ENCODE assay signal across 28 cellular contexts in the genomic region with DNA sequence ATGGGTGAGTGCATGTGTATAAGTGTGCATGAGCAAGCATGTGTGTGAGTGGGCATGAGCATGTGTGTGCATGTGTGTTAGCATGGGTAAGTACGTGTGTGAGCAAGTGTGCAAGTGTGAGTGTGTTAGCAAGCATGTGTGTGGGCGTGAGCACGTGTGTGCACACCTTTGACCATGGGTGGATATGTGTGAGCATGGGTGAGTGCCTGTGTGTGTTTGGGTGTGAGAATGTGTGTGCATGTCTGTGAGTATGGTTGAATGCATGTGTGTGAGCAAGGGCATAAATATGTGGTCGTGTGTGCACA.
A peak's percentile ranks its signal among the peaks of the same experiment; 100 is the strongest.
DNase-seq lines count a peak whose midpoint lies in the region; ATAC-seq and TF ChIP-seq lines count a peak whose summit lies in the region.
"Had no signal": no experiment of that assay in that cellular context is flagged by ENCODE, and none has a peak within 500 bp of the region (broad histone marks: within the 10 kb centered on the region; RNA-seq: fewer than 3 reads in every experiment).

No MANE protein-coding gene starts in this region.

- H3K4me3 ChIP-seq in right atrium auricular region (no peak overlapping the region), colonic mucosa (no peak overlapping the region), vagina (no peak overlapping the region)
- no peak overlapping the region for H3K4me3 ChIP-seq in effector memory CD4-positive, alpha-beta T cell (ENCODE audit: insufficient read depth, low read depth, low read length, poor library complexity, severe bottlenecking)
- H3K4me3 ChIP-seq: ovary, thoracic aorta, uterus had no signal

- H3K27ac ChIP-seq in right atrium auricular region = no peak overlapping the region
- no peak overlapping the region for H3K27ac ChIP-seq in colonic mucosa
- H3K27ac ChIP-seq in vagina = no peak overlapping the region
- H3K27ac ChIP-seq in effector memory CD4-positive, alpha-beta T cell (ENCODE audit: insufficient read depth, low read length, poor library complexity, severe bottlenecking) = no peak overlapping the region
- H3K27ac ChIP-seq: HL-60, ovary, thoracic aorta, uterus had no signal

- TF ChIP-seq CTCF in right atrium auricular region (IDR thresholded peaks at IDR 0.05) = no peak
- no peak for TF ChIP-seq CTCF in colonic mucosa (IDR thresholded peaks at IDR 0.05)
- no peak for TF ChIP-seq CTCF in vagina (IDR thresholded peaks at IDR 0.05)

- ATAC-seq in left ventricle myocardium superior = no peak
- ATAC-seq in stimulated activated naive CD8-positive, alpha-beta T cell treated with anti-CD3 and anti-CD28 coated beads, Interleukin-15, Interleukin-2, amounts not matched to agents 100 U/mL and 50 U/mL, for 24 hours = no peak
- ATAC-seq: effector memory CD8-positive, alpha-beta T cell; PC-3; Right ventricle myocardium inferior had no signal

- no peak overlapping the region for H3K9ac ChIP-seq in colonic mucosa (ENCODE audit: low read depth in 2 of 2, low read length in 2 of 2)
- H3K9ac ChIP-seq: SK-N-SH had no signal

- H3K36me3 ChIP-seq in right atrium auricular region (no peaks in the 10 kb centered on the region), colonic mucosa (no peaks in the 10 kb centered on the region), vagina (no peaks in the 10 kb centered on the region)
- H3K36me3 ChIP-seq in effector memory CD4-positive, alpha-beta T cell (ENCODE audit: control insufficient read depth, insufficient read depth, low read length) = no peaks in the 10 kb centered on the region
- H3K36me3 ChIP-seq: ovary, thoracic aorta, uterus had no signal

- H3K27me3 ChIP-seq in right atrium auricular region = no peaks in the 10 kb centered on the region
- H3K27me3 ChIP-seq in colonic mucosa = no peaks in the 10 kb centered on the region
- no peaks in the 10 kb centered on the region for H3K27me3 ChIP-seq in vagina
- H3K27me3 ChIP-seq in effector memory CD4-positive, alpha-beta T cell (replicated peaks; ENCODE audit: control insufficient read depth, insufficient read depth, low read length, poor library complexity, severe bottlenecking) = no peaks in the 10 kb centered on the region
- H3K27me3 ChIP-seq: ovary, uterus had no signal

- H3K4me1 ChIP-seq in right atrium auricular region = no peaks in the 10 kb centered on the region
- no peaks in the 10 kb centered on the region for H3K4me1 ChIP-seq in colonic mucosa
- peaks cover 10% of the 10 kb centered on the region for H3K4me1 ChIP-seq in vagina
- no peaks in the 10 kb centered on the region for H3K4me1 ChIP-seq in effector memory CD4-positive, alpha-beta T cell (ENCODE audit: control insufficient read depth, insufficient read depth, low read length, poor library complexity, severe bottlenecking)
- H3K4me1 ChIP-seq: uterus had no signal

- H3K9me3 ChIP-seq in right atrium auricular region (no peaks in the 10 kb centered on the region), colonic mucosa (no peaks in the 10 kb centered on the region), vagina (no peaks in the 10 kb centered on the region)
- no peaks in the 10 kb centered on the region for H3K9me3 ChIP-seq in effector memory CD4-positive, alpha-beta T cell (ENCODE audit: control insufficient read depth, low read length)
- H3K9me3 ChIP-seq: ovary, SK-N-SH, thoracic aorta, uterus had no signal

- intact Hi-C loops in left ventricle myocardium superior (cut with micrococcal nuclease) = no loop called here
- intact Hi-C loops in colonic mucosa (cut with DNase I) = no loop called here
- intact Hi-C loops in vagina (cut with DNase I) = no loop called here

- DNase-seq in right atrium auricular region (ENCODE audit: low spot score) = peak; percentile 32
- DNase-seq in left ventricle myocardium superior = no peak
- peak; percentile 5 for DNase-seq in colonic mucosa
- DNase-seq in mucosa of gallbladder (ENCODE audit: low spot score) = peak; percentile 4
- DNase-seq in vagina (ENCODE audit: extremely low spot score in 2 of 2) = peak; percentile 64 to 69
- no peak for DNase-seq in stimulated activated naive CD8-positive, alpha-beta T cell treated with anti-CD3 and anti-CD28 coated beads, Interleukin-15, Interleukin-2, amounts not matched to agents 100 U/mL and 50 U/mL, for 24 hours
- no peak for DNase-seq in middle frontal gyrus (ENCODE audit: extremely low spot score, low spot score)
- no peak for DNase-seq in effector memory CD4-positive, alpha-beta T cell
- DNase-seq: activated B cell treated with CpG ODN at 0.5 μM for 24 hours; activated CD4-positive, alpha-beta T cell treated with anti-CD3 and anti-CD28 coated beads, Interleukin-2, amount 50 U/mL, for 48 hours; activated naive CD8-positive, alpha-beta T cell treated with anti-CD3 and anti-CD28 coated beads for 36 hours; anterior cingulate cortex; CD4-positive, alpha-beta memory T cell; foreskin fibroblast; Karpas-422; natural killer cell; NCI-H2029 treated with DMSO at 0.1 percent for 48 hours; NCI-H526 treated with DMSO at 0.1 percent for 48 hours; NK-92 treated with Interleukin-12 subunit alpha and Interleukin-12 subunit beta, amount 100 ng/mL, for 24 hours; PC-3; small intestine had no signal

- TF ChIP-seq POLR2A in vagina (IDR thresholded peaks at IDR 0.05) = no peak

Comparison
In these comparisons a context has a peak if more than half of its experiments do, and no peak if none do; other contexts are left out.
1. DNase-seq: peak in right atrium auricular region (single experiment), colonic mucosa (single experiment), mucosa of gallbladder (single experiment) and vagina (2 of 2); none in left ventricle myocardium superior (single experiment), stimulated activated naive CD8-positive, alpha-beta T cell treated with anti-CD3 and anti-CD28 coated beads, Interleukin-15, Interleukin-2, amounts not matched to agents 100 U/mL and 50 U/mL, for 24 hours (single experiment), middle frontal gyrus (single experiment) and effector memory CD4-positive, alpha-beta T cell (0 of 3).